ENCODE assay signal across 33 cellular contexts in the genomic region with DNA sequence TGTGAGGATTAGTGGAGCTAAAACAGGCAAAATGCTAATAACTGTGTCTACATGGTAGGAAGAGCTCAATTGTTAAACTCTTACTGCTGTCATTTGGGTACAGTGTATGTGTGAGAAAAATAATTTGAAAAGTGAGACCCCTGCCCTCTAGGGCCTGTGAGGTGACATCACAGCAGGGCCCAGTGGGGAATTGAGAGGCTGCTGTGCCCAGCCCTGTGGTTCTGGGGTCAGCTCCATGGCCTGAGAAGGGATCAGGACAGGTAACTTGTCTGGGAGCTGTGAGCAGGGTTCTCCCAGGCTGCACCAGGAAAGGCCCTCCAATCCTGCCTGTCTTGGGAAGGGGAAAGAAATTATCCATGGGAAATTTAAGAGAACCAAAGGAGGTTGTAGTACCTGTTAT. TPM values are rescaled to one million over a fixed set of nuclear protein-coding genes. Genes with fewer than 3 reads are reported as not detected.
DNase-seq lines count a peak whose midpoint lies in the region; ATAC-seq and TF ChIP-seq lines count a peak whose summit lies in the region.
"Had no signal": no experiment of that assay in that cellular context is flagged by ENCODE, and none has a peak within 500 bp of the region (broad histone marks: within the 10 kb centered on the region; RNA-seq: fewer than 3 reads in every experiment).

No MANE protein-coding gene starts in this region.

- no peaks in the 10 kb centered on the region for H3K36me3 ChIP-seq in effector memory CD4-positive, alpha-beta T cell (ENCODE audit: control insufficient read depth, insufficient read depth, low read length)
- H3K36me3 ChIP-seq: left lung, tibial artery had no signal

- TF ChIP-seq POLR2A in NB4 (IDR thresholded peaks at IDR 0.05; ENCODE audit: extremely low read depth, insufficient read length): no peak

- peaks cover 4% of the 10 kb centered on the region for H3K9me3 Mint-ChIP-seq in activated naive CD8-positive, alpha-beta T cell (ENCODE audit: low read depth)
- H3K9me3 Mint-ChIP-seq in activated naive CD8-positive, alpha-beta T cell treated with anti-CD3 and anti-CD28 coated beads for 36 hours: peaks cover 13% of the 10 kb centered on the region

- peaks cover 16% of the 10 kb centered on the region for H3K36me3 Mint-ChIP-seq in activated naive CD8-positive, alpha-beta T cell
- H3K36me3 Mint-ChIP-seq in activated naive CD8-positive, alpha-beta T cell treated with anti-CD3 and anti-CD28 coated beads for 36 hours: peaks cover 67% of the 10 kb centered on the region

- no peak for DNase-seq in activated naive CD8-positive, alpha-beta T cell treated with anti-CD3 and anti-CD28 coated beads for 36 hours
- peak; percentile 56 for DNase-seq in NB4 (ENCODE audit: low read depth)
- DNase-seq in inferior parietal cortex (ENCODE audit: extremely low spot score): peak; percentile 0
- DNase-seq in superior temporal gyrus (ENCODE audit: extremely low spot score): peak; percentile 2
- no peak for DNase-seq in T-helper 9 cell
- DNase-seq in effector memory CD4-positive, alpha-beta T cell: no peak
- DNase-seq: activated CD4-positive, CD25-positive, alpha-beta regulatory T cell treated with anti-CD3 and anti-CD28 coated beads, Interleukin-2, amount 50 U/mL, for 72 hours; activated effector memory CD4-positive, alpha-beta T cell treated with anti-CD3 and anti-CD28 coated beads, Interleukin-2, amount 50 U/mL, for 16 hours; body of pancreas; DMS 273 treated with DMSO at 0.1 percent for 48 hours; hippocampal formation; left lung; MM.1S; NCI-H1436; NCI-H2081; NCI-H2227 treated with DMSO at 0.1 percent for 48 hours; NCI-H526 treated with DMSO at 0.1 percent for 48 hours; NK-92 treated with Interleukin-12 subunit alpha and Interleukin-12 subunit beta, amount 100 ng/mL, for 24 hours; right cardiac atrium; stimulated activated CD4-positive, alpha-beta T cell treated with anti-CD3 and anti-CD28 coated beads, Interleukin-12 subunit alpha, Interleukin-12 subunit beta, amount 100 ng/mL, for 4 hours; stimulated activated CD4-positive, alpha-beta T cell treated with anti-CD3 and anti-CD28 coated beads, Interleukin-2, amount 100 ng/mL, for 48 hours; T-helper 2 cell; tibial artery had no signal

- H3K27ac Mint-ChIP-seq in activated naive CD8-positive, alpha-beta T cell: peak overlapping the region; percentile 85
- H3K27ac Mint-ChIP-seq in activated naive CD8-positive, alpha-beta T cell treated with anti-CD3 and anti-CD28 coated beads for 36 hours: no peak overlapping the region

- peak overlapping the region; percentile 83 for H3K4me3 ChIP-seq in NB4 (ENCODE audit: low read depth, low read length)
- no peak overlapping the region for H3K4me3 ChIP-seq in effector memory CD4-positive, alpha-beta T cell (ENCODE audit: insufficient read depth, low read depth, low read length, poor library complexity, severe bottlenecking)
- H3K4me3 ChIP-seq: body of pancreas, GM12878, tibial artery had no signal

- H3K9me3 ChIP-seq in effector memory CD4-positive, alpha-beta T cell (ENCODE audit: control insufficient read depth, low read length): no peaks in the 10 kb centered on the region
- H3K9me3 ChIP-seq: body of pancreas had no signal

- peaks cover 52% of the 10 kb centered on the region for H3K4me1 Mint-ChIP-seq in activated naive CD8-positive, alpha-beta T cell (ENCODE audit: low read depth)
- peaks cover 52% of the 10 kb centered on the region for H3K4me1 Mint-ChIP-seq in activated naive CD8-positive, alpha-beta T cell treated with anti-CD3 and anti-CD28 coated beads for 36 hours

- peak; percentile 20 for TF ChIP-seq CTCF in NB4 (IDR thresholded peaks at IDR 0.05; ENCODE audit: low read depth, low read length)

- ATAC-seq in GM18868 (IDR thresholded peaks at IDR 0.05; ENCODE audit: unreplicated experiment): no peak
- ATAC-seq: body of pancreas had no signal

- H3K27me3 ChIP-seq in effector memory CD4-positive, alpha-beta T cell (replicated peaks; ENCODE audit: control insufficient read depth, insufficient read depth, low read length, poor library complexity, severe bottlenecking): no peaks in the 10 kb centered on the region
- H3K27me3 ChIP-seq: body of pancreas, left lung, tibial artery had no signal

- no peaks in the 10 kb centered on the region for H3K27me3 Mint-ChIP-seq in activated naive CD8-positive, alpha-beta T cell
- H3K27me3 Mint-ChIP-seq in activated naive CD8-positive, alpha-beta T cell treated with anti-CD3 and anti-CD28 coated beads for 36 hours: no peaks in the 10 kb centered on the region
- H3K27me3 Mint-ChIP-seq: B cell; central memory CD8-positive, alpha-beta T cell had no signal

- peaks cover 20% of the 10 kb centered on the region for H3K4me1 ChIP-seq in effector memory CD4-positive, alpha-beta T cell (ENCODE audit: control insufficient read depth, insufficient read depth, low read length, poor library complexity, severe bottlenecking)
- H3K4me1 ChIP-seq: body of pancreas, tibial artery had no signal

- no peak overlapping the region for H3K4me3 Mint-ChIP-seq in activated naive CD8-positive, alpha-beta T cell
- H3K4me3 Mint-ChIP-seq in activated naive CD8-positive, alpha-beta T cell treated with anti-CD3 and anti-CD28 coated beads for 36 hours: no peak overlapping the region
- H3K4me3 Mint-ChIP-seq: B cell; central memory CD8-positive, alpha-beta T cell had no signal

- H3K27ac ChIP-seq in effector memory CD4-positive, alpha-beta T cell (ENCODE audit: insufficient read depth, low read length, poor library complexity, severe bottlenecking): no peak overlapping the region
- H3K27ac ChIP-seq: body of pancreas, KMS-11, tibial artery had no signal

RNA-seq across cellular contexts. Expression of a gene that starts 1.3 kb away (rescaled TPM):
- 1 to 10 TPM; 4.3 to 4.5 TPM for total RNA-seq in activated naive CD8-positive, alpha-beta T cell treated with anti-CD3 and anti-CD28 coated beads for 36 hours

RNA-seq across cellular contexts. Expression of a gene that starts 39.1 kb away (rescaled TPM):
- total RNA-seq in activated naive CD8-positive, alpha-beta T cell treated with anti-CD3 and anti-CD28 coated beads for 36 hours: 10 to 100 TPM; 34.1 to 35.8 TPM
- total RNA-seq: B cell, body of pancreas, dermis microvascular lymphatic vessel endothelial cell, frontal cortex, H1, Right ventricle myocardium inferior had no signal

Comparison
In these comparisons a context has a peak if more than half of its experiments do, and no peak if none do; other contexts are left out.
1. DNase-seq: peak in NB4 (single experiment), inferior parietal cortex (single experiment) and superior temporal gyrus (single experiment); none in activated naive CD8-positive, alpha-beta T cell treated with anti-CD3 and anti-CD28 coated beads for 36 hours (single experiment), T-helper 9 cell (single experiment) and effector memory CD4-positive, alpha-beta T cell (0 of 3).